24 cellular contexts compared by ENCODE assay signal in the genomic region with DNA sequence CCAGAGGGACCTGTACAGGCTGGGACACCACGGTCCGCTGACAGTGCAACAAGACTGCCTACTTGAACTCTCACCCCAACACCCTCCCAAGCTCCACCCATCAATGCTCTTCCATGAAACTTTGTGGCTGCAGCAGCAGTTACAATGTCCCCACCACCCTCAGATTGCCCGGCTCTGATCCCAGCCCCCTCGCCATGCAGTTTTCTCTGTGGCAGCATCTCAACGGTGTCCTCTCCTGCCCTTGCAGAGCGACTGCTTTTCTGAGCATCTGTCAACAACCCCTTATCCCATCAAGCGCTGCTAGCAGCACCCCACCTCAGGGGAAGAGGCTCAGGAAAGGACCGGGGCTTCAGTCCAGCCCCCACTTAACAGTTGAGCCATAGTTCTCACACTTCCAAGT.
"Had no signal": no experiment of that assay in that cellular context is flagged by ENCODE, and none has a peak within 500 bp of the region (broad histone marks: within the 10 kb centered on the region; RNA-seq: fewer than 3 reads in every experiment).

No MANE protein-coding gene starts in this region.

- H3K27me3 Mint-ChIP-seq: progenitor cell of endocrine pancreas; stimulated activated naive B cell treated with anti-CD40 and anti-IgM and Interleukin-4, amounts not matched to agents 10 μg/mL and 1 μg/mL and 100 μg/mL, for 72 hours had no signal

- H3K4me3 ChIP-seq: left ventricle myocardium inferior, lung, ovary, right atrium auricular region, right lobe of liver, smooth muscle cell, stomach, testis, thyroid gland, transverse colon, upper lobe of left lung had no signal

- H3K27ac Mint-ChIP-seq: immature natural killer cell; naive thymus-derived CD8-positive, alpha-beta T cell; nephron; progenitor cell of endocrine pancreas; stimulated activated naive B cell treated with anti-CD40 and anti-IgM and Interleukin-4, amounts not matched to agents 10 μg/mL and 1 μg/mL and 100 μg/mL, for 72 hours had no signal

- H3K4me1 Mint-ChIP-seq: immature natural killer cell had no signal

- H3K36me3 Mint-ChIP-seq: immature natural killer cell; naive thymus-derived CD8-positive, alpha-beta T cell; stimulated activated naive B cell treated with anti-CD40 and anti-IgM and Interleukin-4, amounts not matched to agents 10 μg/mL and 1 μg/mL and 100 μg/mL, for 72 hours had no signal

- H3K9me3 ChIP-seq: left ventricle myocardium inferior, ovary, right atrium auricular region, right lobe of liver, stomach, testis, thyroid gland, transverse colon, upper lobe of left lung had no signal

- H3K36me3 ChIP-seq: left ventricle myocardium inferior, ovary, right atrium auricular region, right lobe of liver, stomach, thyroid gland, transverse colon, upper lobe of left lung had no signal

- ATAC-seq: left colon; naive thymus-derived CD8-positive, alpha-beta T cell; right lobe of liver; stimulated activated naive B cell treated with anti-CD40 and anti-IgM and Interleukin-4, amounts not matched to agents 10 μg/mL and 1 μg/mL and 100 μg/mL, for 72 hours; stimulated activated naive CD8-positive, alpha-beta T cell treated with anti-CD3 and anti-CD28 coated beads, Interleukin-15, Interleukin-2, amounts not matched to agents 100 U/mL and 50 U/mL, for 24 hours had no signal

- H3K4me2 ChIP-seq: smooth muscle cell had no signal

- H3K4me3 Mint-ChIP-seq: immature natural killer cell; naive thymus-derived CD8-positive, alpha-beta T cell; nephron; neural crest cell; stimulated activated naive B cell treated with anti-CD40 and anti-IgM and Interleukin-4, amounts not matched to agents 10 μg/mL and 1 μg/mL and 100 μg/mL, for 72 hours had no signal

- H3K27me3 ChIP-seq: ovary, right atrium auricular region, right lobe of liver, stomach, testis, thyroid gland, transverse colon, upper lobe of left lung had no signal

- H3K4me1 ChIP-seq: left ventricle myocardium inferior, right atrium auricular region, testis, thyroid gland, upper lobe of left lung had no signal

- FAIRE-seq: islet of Langerhans, kidney had no signal

- DNase-seq: hippocampal formation; immature natural killer cell; kidney; left colon; left ventricle myocardium inferior; naive thymus-derived CD8-positive, alpha-beta T cell; ovary; right lobe of liver; stimulated activated CD4-positive, alpha-beta T cell treated with anti-CD3 and anti-CD28 coated beads, Interleukin-1b, Interleukin-23, amount 100 ng/mL, for 48 hours; stimulated activated CD4-positive, alpha-beta T cell treated with anti-CD3 and anti-CD28 coated beads, Interleukin-2, amount 100 ng/mL, for 48 hours; stimulated activated naive B cell treated with anti-CD40 and anti-IgM and Interleukin-4, amounts not matched to agents 10 μg/mL and 1 μg/mL and 100 μg/mL, for 72 hours; stimulated activated naive CD8-positive, alpha-beta T cell treated with anti-CD3 and anti-CD28 coated beads, Interleukin-15, Interleukin-2, amounts not matched to agents 100 U/mL and 50 U/mL, for 24 hours; stomach; testis; thyroid gland; transverse colon; upper lobe of left lung had no signal

- H3K27ac ChIP-seq: left ventricle myocardium inferior, ovary, right atrium auricular region, right lobe of liver, stomach, testis, thyroid gland, transverse colon, upper lobe of left lung had no signal

- H3K9me3 Mint-ChIP-seq: immature natural killer cell; naive thymus-derived CD8-positive, alpha-beta T cell; nephron; neural crest cell had no signal
